15 cellular contexts compared by ENCODE assay signal in the genomic region with DNA sequence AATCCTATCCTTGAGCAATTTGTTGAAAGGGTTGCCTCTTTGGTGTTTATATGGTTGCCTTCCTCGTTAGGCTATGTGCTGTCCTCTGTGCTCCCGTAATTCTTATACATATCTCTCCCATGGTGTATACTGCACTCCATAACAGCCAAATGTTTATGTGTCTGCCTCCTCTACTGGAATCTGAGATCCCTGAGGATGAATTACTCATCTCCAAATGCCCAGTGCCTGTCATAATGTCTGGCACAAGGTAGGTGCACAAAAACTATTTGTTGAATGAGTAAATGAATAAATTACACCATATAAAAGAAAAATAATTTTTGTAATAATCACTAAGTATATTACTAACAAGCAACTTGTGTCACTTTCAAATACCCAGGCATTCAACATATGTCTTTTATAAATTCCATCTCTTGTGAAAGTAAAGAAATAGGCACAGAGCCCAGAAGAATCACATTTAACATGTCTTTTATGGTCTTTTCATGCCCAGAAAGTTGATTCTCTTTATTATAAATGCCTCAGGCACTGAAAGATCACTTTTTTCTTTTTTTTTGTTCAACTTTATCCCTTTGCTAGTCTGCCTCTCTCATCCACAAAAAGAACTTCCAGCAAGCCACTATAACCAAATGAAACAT.
"Had no signal": no experiment of that assay in that cellular context is flagged by ENCODE, and none has a peak within 500 bp of the region (broad histone marks: within the 10 kb centered on the region; RNA-seq: fewer than 3 reads in every experiment).

No MANE protein-coding gene starts in this region.

- H3K27ac ChIP-seq: coronary artery, esophagus squamous epithelium, gastroesophageal sphincter, pancreas had no signal

- H3K9me3 ChIP-seq: esophagus squamous epithelium, gastroesophageal sphincter, pancreas had no signal

- H3K27me3 ChIP-seq: esophagus squamous epithelium, gastroesophageal sphincter, pancreas had no signal

- DNase-seq: activated CD4-positive, alpha-beta T cell treated with anti-CD3 and anti-CD28 coated beads for 4 hours; activated CD8-positive, alpha-beta T cell treated with anti-CD3 and anti-CD28 coated beads for 36 hours; activated effector memory CD4-positive, alpha-beta T cell treated with Interleukin-2 at 50 U/mL for 16 hours; activated T-cell treated with anti-CD3 and anti-CD28 coated beads, Interleukin-2, amount 50 U/mL, for 4 hours; central memory CD4-positive, alpha-beta T cell; esophagus squamous epithelium; naive B cell; pancreas; stimulated activated CD4-positive, alpha-beta T cell treated with anti-CD3 and anti-CD28 coated beads, Interleukin-12 subunit alpha, Interleukin-12 subunit beta, amount 100 ng/mL, for 4 hours; stimulated activated CD4-positive, alpha-beta T cell treated with anti-CD3 and anti-CD28 coated beads, Interleukin-2, amount 100 ng/mL, for 24 hours; T-helper 2 cell had no signal

- H3K4me1 ChIP-seq: esophagus squamous epithelium, gastroesophageal sphincter, pancreas had no signal

- H3K36me3 ChIP-seq: esophagus squamous epithelium, gastroesophageal sphincter, pancreas had no signal

- H3K4me3 ChIP-seq: coronary artery, esophagus squamous epithelium, gastroesophageal sphincter, pancreas had no signal

- ATAC-seq: activated CD8-positive, alpha-beta T cell treated with anti-CD3 and anti-CD28 coated beads for 36 hours; activated T-cell treated with anti-CD3 and anti-CD28 coated beads, Interleukin-2, amount 50 U/mL, for 4 hours; gastroesophageal sphincter; left lobe of liver; pancreas; WTC11 had no signal
